In genomic region chr4:4887426-4887825, GRCh38 we compare ENCODE assay signal across 7 cellular contexts. TPM values are rescaled to one million over a fixed set of nuclear protein-coding genes. Genes with fewer than 3 reads are reported as not detected.
"Had no signal": no experiment of that assay in that cellular context is flagged by ENCODE, and none has a peak within 500 bp of the region (broad histone marks: within the 10 kb centered on the region; RNA-seq: fewer than 3 reads in every experiment).

No MANE protein-coding gene starts in this region.

- H3K27ac Mint-ChIP-seq: GM23338, HFFc6 had no signal

- H2AFZ ChIP-seq: GM23338 had no signal

- ATAC-seq: GM23338, HCT116, K562 had no signal

- H3K4me3 ChIP-seq: GM23338, HAP-1, K562 had no signal

- H3K4me1 ChIP-seq: HAP-1 had no signal

- DNase-seq: HFFc6, IMR-90 had no signal

- H3K4me1 Mint-ChIP-seq: GM23338 had no signal

- H3K4me2 ChIP-seq: GM23338 had no signal

- H3K4me3 Mint-ChIP-seq: GM23338, HFFc6 had no signal

- H3K36me3 ChIP-seq: HAP-1 had no signal

- H3K9me3 Mint-ChIP-seq: GM23338, HFFc6 had no signal

- H3K9me3 ChIP-seq: HAP-1 had no signal

RNA-seq across cellular contexts. Expression of gene MSX1, which starts 28.0 kb away (rescaled TPM):
- total RNA-seq: GM23338, H1 had no signal
